ENCODE assay signal across 8 cellular contexts in genomic region chr3:153026026-153026425, GRCh38.
A peak's percentile ranks its signal among the peaks of the same experiment; 100 is the strongest.
DNase-seq lines count a peak whose midpoint lies in the region; ATAC-seq and TF ChIP-seq lines count a peak whose summit lies in the region.

No MANE protein-coding gene starts in this region.

- peaks cover 40 to 53% of the 10 kb centered on the region in 2 donors for H3K27me3 Mint-ChIP-seq in effector memory CD8-positive, alpha-beta T cell

- H3K4me3 Mint-ChIP-seq in effector memory CD8-positive, alpha-beta T cell, result no peak overlapping the region

- no peak overlapping the region for H3K27ac Mint-ChIP-seq in effector memory CD8-positive, alpha-beta T cell

- no peaks in the 10 kb centered on the region for H3K4me1 ChIP-seq in transverse colon

- TF ChIP-seq EP300 in transverse colon (IDR thresholded peaks at IDR 0.05; ENCODE audit: low read depth), result no peak

- no peak overlapping the region for H3K4me2 ChIP-seq in SU-DHL-6 (ENCODE audit: low read depth, low read length, poor library complexity, severe bottlenecking)

- H3K27ac ChIP-seq in SU-DHL-6 (ENCODE audit: low read depth, low read length), result no peak overlapping the region
- no peak overlapping the region for H3K27ac ChIP-seq in transverse colon

- peak; percentile 61 for ATAC-seq in HG03558 (IDR thresholded peaks at IDR 0.05; ENCODE audit: extremely low read depth, unreplicated experiment)
- no peak for ATAC-seq in effector memory CD8-positive, alpha-beta T cell (replicated peaks)

- intact Hi-C loops in transverse colon (cut with DNase I; ENCODE audit: low total_unique reads), result no loop called here

- TF ChIP-seq CTCF in GM06990 (IDR thresholded peaks at IDR 0.05; ENCODE audit: insufficient read depth, low read length, poor library complexity, severe bottlenecking) (peak; percentile 36), SU-DHL-6 (IDR thresholded peaks at IDR 0.05; ENCODE audit: insufficient read depth, low read length, poor library complexity, severe bottlenecking) (peak; percentile 77), transverse colon (IDR thresholded peaks at IDR 0.05) (peak; percentile 58 to 67 (median 59))

- H3K4me3 ChIP-seq in GM06990 (replicated peaks; ENCODE audit: low read depth, low read length) (no peak overlapping the region), SU-DHL-6 (ENCODE audit: insufficient read depth, low read length, poor library complexity, severe bottlenecking) (no peak overlapping the region), transverse colon (no peak overlapping the region)

- 51 to 61% methylated on average over 3 of the region's 3 CpGs for WGBS in transverse colon (ENCODE audit: low coverage in 1 of 2), 2 donors

- H3K79me2 ChIP-seq in SU-DHL-6 (ENCODE audit: insufficient read depth, low read length), result no peaks in the 10 kb centered on the region

- no peaks in the 10 kb centered on the region for H3K36me3 Mint-ChIP-seq in effector memory CD8-positive, alpha-beta T cell (ENCODE audit: insufficient read depth)

- no peaks in the 10 kb centered on the region for H3K4me1 Mint-ChIP-seq in effector memory CD8-positive, alpha-beta T cell (ENCODE audit: low read depth in 2 of 2)

- H4K20me1 ChIP-seq in SU-DHL-6 (ENCODE audit: low read depth, low read length), result no peaks in the 10 kb centered on the region

- H3K36me3 ChIP-seq in GM06990 (ENCODE audit: control insufficient read depth, insufficient read depth, low read length), result no peaks in the 10 kb centered on the region
- no peaks in the 10 kb centered on the region for H3K36me3 ChIP-seq in SU-DHL-6 (ENCODE audit: low read length)
- no peaks in the 10 kb centered on the region for H3K36me3 ChIP-seq in transverse colon

- TF ChIP-seq POLR2A in transverse colon (IDR thresholded peaks at IDR 0.05), result no peak

- no peak overlapping the region for H3K9ac ChIP-seq in SU-DHL-6 (ENCODE audit: low read length)

- H3K9me3 Mint-ChIP-seq in effector memory CD8-positive, alpha-beta T cell, result no peaks in the 10 kb centered on the region

- H2AFZ ChIP-seq in SU-DHL-6 (ENCODE audit: low read depth, low read length, severe bottlenecking), result no peak overlapping the region

- in situ Hi-C loops in transverse colon (cut with MboI; ENCODE audit: low pct_ligation_motif_present in 1 of 4, low pct_unique_long_range_greater_than_20kb in 1 of 4, low sequenced_read_pairs in 3 of 4), result loop anchor here (25.0 kb wide), 5 partner anchors 261 to 936 kb away; no protein-coding TSS in a partner anchor

- H3F3A ChIP-seq in SU-DHL-6 (ENCODE audit: insufficient read depth), result no peaks in the 10 kb centered on the region

- no peaks in the 10 kb centered on the region for H3K9me3 ChIP-seq in SU-DHL-6 (ENCODE audit: insufficient read depth, low read length)
- H3K9me3 ChIP-seq in transverse colon, result no peaks in the 10 kb centered on the region

- H3K27me3 ChIP-seq in GM06990 (replicated peaks; ENCODE audit: control insufficient read depth, insufficient read depth, low read length) (no peaks in the 10 kb centered on the region), SU-DHL-6 (ENCODE audit: low read length) (no peaks in the 10 kb centered on the region), transverse colon (no peaks in the 10 kb centered on the region)

- DNase-seq in GM06990 (ENCODE audit: extremely low read depth, insufficient read length) (no peak), glomerular visceral epithelial cell (ENCODE audit: extremely low spot score) (peak; percentile 35), transverse colon (no peak), amygdala (lab: John Stamatoyannopoulos, UW) (no peak)
- DNase-seq in effector CD8-positive, alpha-beta T cell (lab: John Stamatoyannopoulos, UW), result no peak
- no peak for DNase-seq in effector memory CD8-positive, alpha-beta T cell

- no peaks in the 10 kb centered on the region for H3K9me2 ChIP-seq in SU-DHL-6 (replicated peaks; ENCODE audit: insufficient read depth, low read length)
